In genomic region chr20:23116301-23117089, GRCh38 we compare ENCODE assay signal across 9 cellular contexts. TPM values are rescaled to one million over a fixed set of nuclear protein-coding genes. Genes with fewer than 3 reads are reported as not detected.
DNase-seq lines count a peak whose midpoint lies in the region; ATAC-seq and TF ChIP-seq lines count a peak whose summit lies in the region.
"Had no signal": no experiment of that assay in that cellular context is flagged by ENCODE, and none has a peak within 500 bp of the region (broad histone marks: within the 10 kb centered on the region; RNA-seq: fewer than 3 reads in every experiment).

No MANE protein-coding gene starts in this region.

- H3K4me3 Mint-ChIP-seq in CD14-positive monocyte, result peak overlapping the region; percentile 38 to 44

- no peak overlapping the region for H4K91ac ChIP-seq in IMR-90 (ENCODE audit: insufficient read depth, low read depth, low read length)

- peak; percentile 86 for DNase-seq in CD14-positive monocyte (ENCODE audit: low spot score)
- peak; percentile 47 for DNase-seq in IMR-90
- peak; percentile 91 for DNase-seq in amniotic epithelial cell (ENCODE audit: low read depth)
- peak; percentile 64 for DNase-seq in mesenteric fat pad (ENCODE audit: low spot score)
- DNase-seq: NCI-H1048 had no signal

- in situ Hi-C loops in IMR-90 (cut with MboI; ENCODE audit: low sequenced_read_pairs), result no loop called here

- H3K23ac ChIP-seq in IMR-90 (ENCODE audit: low read depth, low read length), result no peak overlapping the region

- peaks cover 4% of the 10 kb centered on the region; the same call in 1 of the 2 replicates for H3K4me1 ChIP-seq in IMR-90 (ENCODE audit: control insufficient read depth, insufficient read depth, low read length)

- 48% methylated on average over 4 of the region's 10 CpGs; no CpG with 5 or more reads in 1 of the 2 experiments for WGBS in IMR-90 (ENCODE audit: extremely low coverage in 2 of 2, insufficient read length in 1 of 2), 2 experiments

- peaks cover 0 to 14% of the 10 kb centered on the region in 2 donors for H3K36me3 Mint-ChIP-seq in CD14-positive monocyte

- H3K9me3 Mint-ChIP-seq in CD14-positive monocyte, result peaks cover 0 to 3% (median 0%) of the 10 kb centered on the region in 7 donors

- H3K9me3 ChIP-seq in IMR-90 (ENCODE audit: control insufficient read depth, insufficient read depth, low read length), result no peaks in the 10 kb centered on the region

- no peak overlapping the region for H3K56ac ChIP-seq in IMR-90 (ENCODE audit: extremely low read depth, insufficient read depth, low read length)

- H3K36me3 ChIP-seq in IMR-90 (ENCODE audit: control insufficient read depth, insufficient read depth, low read length), result no peaks in the 10 kb centered on the region

- no peak overlapping the region for H2AFZ ChIP-seq in IMR-90 (replicated peaks; ENCODE audit: low read length, poor library complexity)

- no peaks in the 10 kb centered on the region for H4K20me1 ChIP-seq in IMR-90 (ENCODE audit: insufficient read depth, low read length)

- no peak overlapping the region for H4K8ac ChIP-seq in IMR-90 (ENCODE audit: low read depth in 2 of 2, low read length in 2 of 2)

- no peak for TF ChIP-seq RAD21 in IMR-90 (IDR thresholded peaks at IDR 0.05; ENCODE audit: low read length)

- no peak overlapping the region for H3K4ac ChIP-seq in IMR-90 (ENCODE audit: low read depth, low read length)

- no peak overlapping the region for H3K9ac ChIP-seq in IMR-90 (ENCODE audit: low read depth, low read length)

- peaks cover 14% of the 10 kb centered on the region for H3K27me3 ChIP-seq in IMR-90 (ENCODE audit: control insufficient read depth, insufficient read depth, low read length)

- H3K79me1 ChIP-seq in IMR-90 (ENCODE audit: low read depth in 1 of 2, low read length in 2 of 2), result no peaks in the 10 kb centered on the region

- peak; percentile 46; the same call in 1 of the 2 replicates for ATAC-seq in IMR-90 (ENCODE audit: low read depth)
- ATAC-seq in GM19023 (IDR thresholded peaks at IDR 0.05; ENCODE audit: unreplicated experiment), result no peak
- ATAC-seq in GM18502 (IDR thresholded peaks at IDR 0.05; ENCODE audit: poor library complexity, unreplicated experiment), result no peak
- ATAC-seq in HG03097 (IDR thresholded peaks at IDR 0.05; ENCODE audit: low FRiP score, unreplicated experiment), result no peak
- no peak for ATAC-seq in HG03095 (IDR thresholded peaks at IDR 0.05; ENCODE audit: unreplicated experiment)

- H3K14ac ChIP-seq in IMR-90 (replicated peaks; ENCODE audit: low read depth, low read length), result no peak overlapping the region

- POLR2A ChIA-PET in IMR-90 (lab: Charles Lee; ENCODE audit: unreplicated experiment), result no interaction called here

- H2BK20ac ChIP-seq in IMR-90 (ENCODE audit: low read depth, low read length), result no peak overlapping the region

- H2AK9ac ChIP-seq in IMR-90 (replicated peaks; ENCODE audit: low read depth, low read length, poor library complexity), result no peak overlapping the region

- intact Hi-C loops in CD14-positive monocyte (cut with micrococcal nuclease), result loop anchor here (1.0 to 5.0 kb wide), 3 partner anchors 9 to 36 kb away; no protein-coding TSS in a partner anchor
- intact Hi-C loops in IMR-90 (cut with micrococcal nuclease), result no loop called here

- dilution Hi-C loops in IMR-90 (cut with HindIII; ENCODE audit: low sequenced_read_pairs, unreplicated experiment), result no loop called here

- no peak overlapping the region for H3K4me3 ChIP-seq in IMR-90 (ENCODE audit: insufficient read depth, low read depth, low read length)

- peaks cover 88% of the 10 kb centered on the region for H3K4me1 Mint-ChIP-seq in CD14-positive monocyte

- H3K18ac ChIP-seq in IMR-90 (ENCODE audit: low read depth, low read length), result no peak overlapping the region

- peak overlapping the region; percentile 96 to 100 (median 98) for H3K27ac Mint-ChIP-seq in CD14-positive monocyte

- H2BK120ac ChIP-seq in IMR-90 (ENCODE audit: low read depth, low read length), result no peak overlapping the region

- H2AK5ac ChIP-seq in IMR-90 (ENCODE audit: low read depth, low read length), result no peak overlapping the region

- no peak for TF ChIP-seq POLR2A in IMR-90 (IDR thresholded peaks at IDR 0.05; ENCODE audit: low read depth, low read length)

- H2BK15ac ChIP-seq in IMR-90 (ENCODE audit: low read depth, low read length), result no peak overlapping the region

- H3K4me2 ChIP-seq in IMR-90 (ENCODE audit: low read depth, low read length), result no peak overlapping the region

- BruUV-seq in IMR-90 (replicated peaks; lab: Mats Ljungman, UMichigan), result no TSS peak

- no peaks in the 10 kb centered on the region for H3K9me1 ChIP-seq in IMR-90 (ENCODE audit: insufficient read depth, low read length)

- H3K27me3 Mint-ChIP-seq in CD14-positive monocyte (ENCODE audit: low read depth in 3 of 3), result no peaks in the 10 kb centered on the region

- CTCF ChIA-PET in IMR-90 (lab: Yijun Ruan, JAX), result interaction anchor here (1.4 kb wide), 1 partner anchor 10 kb away, joined by 3 read pairs; no protein-coding TSS in a partner anchor

- H4K5ac ChIP-seq in IMR-90 (ENCODE audit: low read depth, low read length), result no peak overlapping the region

- TF ChIP-seq CTCF in CD14-positive monocyte (IDR thresholded peaks at IDR 0.05) (no peak), IMR-90 (conservative IDR thresholded peaks at IDR 0.05; ENCODE audit: low read depth, low read length) (no peak)

- H3K27ac ChIP-seq in IMR-90 (ENCODE audit: insufficient read depth, low read length), result no peak overlapping the region

- no peak overlapping the region for H2BK5ac ChIP-seq in IMR-90 (ENCODE audit: low read depth, low read length, poor library complexity, severe bottlenecking)

TF ChIP-seq in IMR-90, 13 proteins besides CTCF, POLR2A, EP300 and RAD21:
- TF ChIP-seq BHLHE40 (IDR thresholded peaks at IDR 0.05; ENCODE audit: low read depth, low read length), result no peak
- TF ChIP-seq NFE2L2 (IDR thresholded peaks at IDR 0.05; ENCODE audit: low read depth, low read length), result no peak
- TF ChIP-seq FOS (IDR thresholded peaks at IDR 0.05; ENCODE audit: low read depth, low read length), result peak; percentile 14; the same call in 1 of the 2 replicates
- no peak for TF ChIP-seq ELK1 (IDR thresholded peaks at IDR 0.05; ENCODE audit: borderline replicate concordance, low read depth, low read length)
- TF ChIP-seq MAFK (IDR thresholded peaks at IDR 0.05; ENCODE audit: low read depth, low read length), result no peak
- TF ChIP-seq SMC3 (IDR thresholded peaks at IDR 0.05; ENCODE audit: low read depth, low read length), result no peak
TF ChIP-seq in IMR-90: peak in this region for 1.

RNA-seq across cellular contexts. Expression of gene CD93, which starts 30.4 kb away (rescaled TPM):
- 10 to 100 TPM; 26.0 to 48.9 TPM for polyA plus RNA-seq in CD14-positive monocyte
- total RNA-seq in IMR-90 (2012; rRNA removed), result under 0.01 TPM in 1 of 2 replicates, not detected in the other
- polyA plus RNA-seq in IMR-90 (2012; rRNA removed), result 0.02 TPM in 1 of 2 replicates, not detected in the other
- polyA plus RNA-seq in IMR-90 (2012; cell fraction: cytosol; rRNA removed), result not detected in 2 replicates
- polyA plus RNA-seq in IMR-90 (2012; cell fraction: nucleus; rRNA removed; ENCODE audit: low replicate concordance), result not detected in 2 replicates
- 105 TPM for total RNA-seq in mesenteric fat pad

Comparison
In these comparisons a context has a peak if more than half of its experiments do, and no peak if none do; other contexts are left out.
1. RNA of gene CD93, which starts 30.4 kb away (total RNA-seq): 105 TPM in mesenteric fat pad (single experiment); under 0.01 TPM in IMR-90; every median in the first group is over 100 times any median in the second.
2. Peak in every context shown above with its lines, with median percentiles within 50 percentile points of each other: DNase-seq.